ENCODE assay signal across 1 cellular context in the genomic region with DNA sequence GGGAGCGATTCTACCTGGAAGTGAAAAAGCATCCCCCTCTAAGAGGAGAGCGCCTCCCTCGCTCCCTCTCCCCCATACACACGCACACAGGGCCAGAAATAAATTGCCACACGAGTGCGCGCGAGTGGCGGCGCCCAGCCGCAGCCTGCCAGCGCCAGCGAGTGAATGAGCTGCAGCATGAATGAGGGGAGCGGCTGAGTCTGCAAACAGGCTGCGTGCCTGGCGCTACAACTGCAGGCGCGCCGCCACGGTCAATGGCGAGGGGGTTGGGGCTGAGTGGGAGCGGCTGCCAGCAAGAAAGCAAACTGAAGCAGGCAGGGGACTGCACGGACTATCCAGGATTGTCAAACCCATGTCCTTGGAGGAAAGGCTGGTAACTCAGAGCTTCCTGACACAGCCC.
TF ChIP-seq lines count a peak whose summit lies in the region.

No MANE protein-coding gene starts in this region.

TF ChIP-seq in SK-N-SH treated with all-trans-retinoic acid at 6 μM for 48 hours, 23 proteins besides CTCF, POLR2A, EP300 and RAD21 (continued from another document):
- TF ChIP-seq, protein P1, sequence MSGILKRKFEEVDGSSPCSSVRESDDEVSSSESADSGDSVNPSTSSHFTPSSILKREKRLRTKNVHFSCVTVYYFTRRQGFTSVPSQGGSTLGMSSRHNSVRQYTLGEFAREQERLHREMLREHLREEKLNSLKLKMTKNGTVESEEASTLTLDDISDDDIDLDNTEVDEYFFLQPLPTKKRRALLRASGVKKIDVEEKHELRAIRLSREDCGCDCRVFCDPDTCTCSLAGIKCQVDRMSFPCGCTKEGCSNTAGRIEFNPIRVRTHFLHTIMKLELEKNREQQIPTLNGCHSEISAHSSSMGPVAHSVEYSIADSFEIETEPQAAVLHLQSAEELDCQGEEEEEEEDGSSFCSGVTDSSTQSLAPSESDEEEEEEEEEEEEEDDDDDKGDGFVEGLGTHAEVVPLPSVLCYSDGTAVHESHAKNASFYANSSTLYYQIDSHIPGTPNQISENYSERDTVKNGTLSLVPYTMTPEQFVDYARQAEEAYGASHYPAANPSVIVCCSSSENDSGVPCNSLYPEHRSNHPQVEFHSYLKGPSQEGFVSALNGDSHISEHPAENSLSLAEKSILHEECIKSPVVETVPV (CRISPR knock-in tag; IDR thresholded peaks at IDR 0.05) = no peak
- TF ChIP-seq TCF4 (CRISPR knock-in tag; IDR thresholded peaks at IDR 0.05; ENCODE audit: borderline replicate concordance) (no peak), TOX (CRISPR knock-in tag; IDR thresholded peaks at IDR 0.05; ENCODE audit: borderline replicate concordance) (no peak)
